7 cellular contexts compared by ENCODE assay signal in genomic region chr6:156557269-156557885, GRCh38.
A peak's percentile ranks its signal among the peaks of the same experiment; 100 is the strongest.
DNase-seq lines count a peak whose midpoint lies in the region; ATAC-seq and TF ChIP-seq lines count a peak whose summit lies in the region.

No MANE protein-coding gene starts in this region.

- no peaks in the 10 kb centered on the region for H3K9me2 ChIP-seq in PC-3 (replicated peaks; ENCODE audit: low read length)

- H3K27me3 Mint-ChIP-seq in naive thymus-derived CD8-positive, alpha-beta T cell, result peaks cover 4 to 15% (median 6%) of the 10 kb centered on the region in 5 donors
- peaks cover 11% of the 10 kb centered on the region for H3K27me3 Mint-ChIP-seq in activated T-cell treated with anti-CD3 and anti-CD28 coated beads, Interleukin-2, amount 50 U/mL, for 4 hours (ENCODE audit: low read depth)

- no peaks in the 10 kb centered on the region for H3F3A ChIP-seq in PC-3 (ENCODE audit: low read length, unreplicated experiment)

- CTCF ChIA-PET in PC-3 (lab: Charles Lee), result no interaction called here

- H3K27me3 ChIP-seq in PC-3 (ENCODE audit: low read length), result no peaks in the 10 kb centered on the region
- no peaks in the 10 kb centered on the region for H3K27me3 ChIP-seq in right cardiac atrium (ENCODE audit: control insufficient read depth, insufficient read depth)
- H3K27me3 ChIP-seq in thoracic aorta (replicated peaks; ENCODE audit: insufficient read depth), result no peaks in the 10 kb centered on the region

- no peaks in the 10 kb centered on the region for H3K9me3 ChIP-seq in PC-3 (ENCODE audit: low read length)
- H3K9me3 ChIP-seq in right cardiac atrium (ENCODE audit: control insufficient read depth, low read length), result no peaks in the 10 kb centered on the region
- H3K9me3 ChIP-seq in thoracic aorta, result no peaks in the 10 kb centered on the region

- WGBS in right cardiac atrium, result 30% methylated on average over 10 of the region's 10 CpGs

- no peaks in the 10 kb centered on the region for H3K4me1 ChIP-seq in PC-3 (ENCODE audit: insufficient read depth, low read length)
- no peaks in the 10 kb centered on the region for H3K4me1 ChIP-seq in right cardiac atrium (ENCODE audit: control insufficient read depth, insufficient read depth, low read length)
- H3K4me1 ChIP-seq in thoracic aorta (ENCODE audit: control insufficient read depth in 1 of 2, low read depth in 2 of 2), result peaks cover 0 to 4% of the 10 kb centered on the region in 2 donors

- H3K4me1 Mint-ChIP-seq in naive thymus-derived CD8-positive, alpha-beta T cell, result peaks cover 0 to 10% (median under 1%) of the 10 kb centered on the region in 4 donors
- H3K4me1 Mint-ChIP-seq in activated T-cell treated with anti-CD3 and anti-CD28 coated beads, Interleukin-2, amount 50 U/mL, for 4 hours (ENCODE audit: low read depth), result no peaks in the 10 kb centered on the region

- H3K9ac ChIP-seq in PC-3 (ENCODE audit: low read length), result no peak overlapping the region

- H3K36me3 Mint-ChIP-seq in naive thymus-derived CD8-positive, alpha-beta T cell, result peaks cover 0 to 5% (median 0%) of the 10 kb centered on the region in 3 donors
- H3K36me3 Mint-ChIP-seq in activated T-cell treated with anti-CD3 and anti-CD28 coated beads, Interleukin-2, amount 50 U/mL, for 4 hours (ENCODE audit: insufficient read depth), result peaks cover 3% of the 10 kb centered on the region

- POLR2A ChIA-PET in PC-3 (lab: Charles Lee; ENCODE audit: unreplicated experiment), result no interaction called here
- POLR2A ChIA-PET in naive thymus-derived CD8-positive, alpha-beta T cell (lab: Charles Lee), result no interaction called here

- ATAC-seq in HG03432 (IDR thresholded peaks at IDR 0.05; ENCODE audit: unreplicated experiment) (peak; percentile 79), PC-3 (peak; percentile 61), right cardiac atrium (peak; percentile 85 to 88), thoracic aorta (ENCODE audit: insufficient number of reproducible peaks, low FRiP score, low read depth) (no peak)
- ATAC-seq in naive thymus-derived CD8-positive, alpha-beta T cell, result no peak
- no peak for ATAC-seq in activated T-cell treated with anti-CD3 and anti-CD28 coated beads, Interleukin-2, amount 50 U/mL, for 4 hours

- 0 out of 2 replicates have a peak overlapping the region, but pooled peaks have one; percentile 13 for H2AFZ ChIP-seq in PC-3 (ENCODE audit: low read length)

- H3K4me3 Mint-ChIP-seq in naive thymus-derived CD8-positive, alpha-beta T cell, result no peak overlapping the region
- no peak overlapping the region for H3K4me3 Mint-ChIP-seq in activated T-cell treated with anti-CD3 and anti-CD28 coated beads, Interleukin-2, amount 50 U/mL, for 4 hours

- no peak overlapping the region for H3K4me2 ChIP-seq in PC-3 (ENCODE audit: low read length)

- H3K36me3 ChIP-seq in PC-3 (ENCODE audit: low read depth, low read length) (no peaks in the 10 kb centered on the region), thoracic aorta (no peaks in the 10 kb centered on the region)

- H3K4me3 ChIP-seq in PC-3 (ENCODE audit: low read length) (no peak overlapping the region), right cardiac atrium (ENCODE audit: low read length) (no peak overlapping the region), thoracic aorta (peak overlapping the region; percentile 43)

- no peaks in the 10 kb centered on the region for H3K79me2 ChIP-seq in PC-3 (ENCODE audit: low read length)

- DNase-seq in PC-3 (peak; percentile 17), right cardiac atrium (peak; percentile 50 to 87 (median 81)), thoracic aorta (ENCODE audit: low spot score) (no peak)
- no peak for DNase-seq in naive thymus-derived CD8-positive, alpha-beta T cell
- no peak for DNase-seq in activated T-cell treated with anti-CD3 and anti-CD28 coated beads, Interleukin-2, amount 50 U/mL, for 4 hours
- DNase-seq in stimulated activated CD4-positive, alpha-beta T cell treated with anti-CD3 and anti-CD28 coated beads, Interleukin-4, amount 100 ng/mL, for 24 hours, result no peak

- TF ChIP-seq CTCF in PC-3 (conservative IDR thresholded peaks at IDR 0.05; ENCODE audit: low read depth, low read length), result no peak
- TF ChIP-seq CTCF in thoracic aorta (IDR thresholded peaks at IDR 0.05), result no peak

- no peak overlapping the region for H3K27ac ChIP-seq in PC-3 (ENCODE audit: low read length)
- peak overlapping the region; percentile 13 for H3K27ac ChIP-seq in right cardiac atrium (ENCODE audit: low read length)
- no peak overlapping the region for H3K27ac ChIP-seq in thoracic aorta

- H3K9me3 Mint-ChIP-seq in naive thymus-derived CD8-positive, alpha-beta T cell, result peaks cover 0 to 18% (median 3%) of the 10 kb centered on the region in 9 donors
- peaks cover 9% of the 10 kb centered on the region for H3K9me3 Mint-ChIP-seq in activated T-cell treated with anti-CD3 and anti-CD28 coated beads, Interleukin-2, amount 50 U/mL, for 4 hours

- peak overlapping the region in 1 of 10 donors; percentile 48 for H3K27ac Mint-ChIP-seq in naive thymus-derived CD8-positive, alpha-beta T cell

- intact Hi-C loops in PC-3 (cut with micrococcal nuclease) (no loop called here), right cardiac atrium (cut with DNase I) (no loop called here)

- H4K20me1 ChIP-seq in PC-3 (ENCODE audit: low read length), result no peaks in the 10 kb centered on the region

- no TSS peak for BruUV-seq in PC-3 (replicated peaks; lab: Mats Ljungman, UMichigan)

Comparison
In these comparisons a context has a peak if more than half of its experiments do, and no peak if none do; other contexts are left out.
1. ATAC-seq: peak in HG03432 (single experiment), PC-3 (single experiment) and right cardiac atrium (2 of 2); none in thoracic aorta (single experiment), naive thymus-derived CD8-positive, alpha-beta T cell (0 of 2) and activated T-cell treated with anti-CD3 and anti-CD28 coated beads, Interleukin-2, amount 50 U/mL, for 4 hours (0 of 2).
2. DNase-seq: peak in PC-3 (single experiment) and right cardiac atrium (3 of 3); none in thoracic aorta (single experiment), naive thymus-derived CD8-positive, alpha-beta T cell (0 of 10), activated T-cell treated with anti-CD3 and anti-CD28 coated beads, Interleukin-2, amount 50 U/mL, for 4 hours (single experiment) and stimulated activated CD4-positive, alpha-beta T cell treated with anti-CD3 and anti-CD28 coated beads, Interleukin-4, amount 100 ng/mL, for 24 hours (single experiment).